Comparison of ENCODE assay signal across 8 cellular contexts in the genomic region with DNA sequence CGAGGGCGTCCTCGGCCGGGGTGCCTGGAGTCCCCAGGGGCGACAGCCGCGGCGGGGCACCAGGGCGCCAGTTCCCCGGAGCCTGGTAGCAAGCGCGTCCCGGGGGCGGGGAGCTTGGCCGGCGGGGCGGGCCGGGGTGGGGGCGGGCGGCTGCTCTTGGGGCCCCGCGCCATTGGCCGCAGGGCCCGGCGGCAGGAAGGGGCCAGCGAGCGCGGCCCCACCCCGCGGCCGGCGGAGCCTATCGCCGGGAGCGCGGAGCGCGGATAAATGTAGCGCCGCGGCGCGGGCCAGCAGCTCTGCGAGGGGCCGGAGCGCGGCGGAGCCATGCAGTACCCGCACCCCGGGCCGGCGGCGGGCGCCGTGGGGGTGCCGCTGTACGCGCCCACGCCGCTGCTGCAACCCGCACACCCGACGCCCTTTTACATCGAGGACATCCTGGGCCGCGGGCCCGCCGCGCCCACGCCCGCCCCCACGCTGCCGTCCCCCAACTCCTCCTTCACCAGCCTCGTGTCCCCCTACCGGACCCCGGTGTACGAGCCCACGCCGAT. TPM values are rescaled to one million over a fixed set of nuclear protein-coding genes. Genes with fewer than 3 reads are reported as not detected.
DNase-seq lines count a peak whose midpoint lies in the region; ATAC-seq, FAIRE-seq and TF ChIP-seq lines count a peak whose summit lies in the region.

A gene (plus strand): TSS at position 293 of the 548 bp plus-strand sequence. CDS start 32 bp downstream, at position 325.

- peaks cover 22 to 38% of the 10 kb centered on the region in 2 donors for H3K4me1 Mint-ChIP-seq in immature natural killer cell

- H3K4me1 ChIP-seq in small intestine (ENCODE audit: control insufficient read depth in 2 of 2, insufficient read depth in 1 of 2, low read depth in 1 of 2, low read length in 1 of 2): no peaks in the 10 kb centered on the region

- TF ChIP-seq CTCF in bronchial epithelial cell (IDR thresholded peaks at IDR 0.05; ENCODE audit: insufficient read depth, low read length, severe bottlenecking): no peak

- H3K9me3 Mint-ChIP-seq in immature natural killer cell: no peaks in the 10 kb centered on the region

- no peak for FAIRE-seq in bronchial epithelial cell (lab: Jason Lieb, UNC)
- no peak for FAIRE-seq in small intestine (lab: Jason Lieb, UNC)

- peak within 1 kb of the TSS; percentile 43 to 92 for H3K27ac ChIP-seq in small intestine (ENCODE audit: low read depth in 1 of 2, low read length in 1 of 2)

- H3K4me3 ChIP-seq in bronchial epithelial cell (ENCODE audit: low read depth, low read length): peak within 1 kb of the TSS; percentile 69
- H3K4me3 ChIP-seq in small intestine (ENCODE audit: low read depth in 1 of 2, low read length in 2 of 2): peak within 1 kb of the TSS; percentile 63 to 81

- 0 to 2% (median 1%) methylated on average over 23 to 79 of the region's 79 CpGs for WGBS in small intestine, 3 donors

- H3K27me3 Mint-ChIP-seq in immature natural killer cell (ENCODE audit: low read depth in 3 of 3): peaks cover 12 to 32% (median 20%) of the 10 kb centered on the region in 3 donors

- H3K27ac Mint-ChIP-seq in immature natural killer cell: peak within 1 kb of the TSS; percentile 72 to 93 (median 89)

- no peaks in the 10 kb centered on the region for H3K36me3 ChIP-seq in bronchial epithelial cell (ENCODE audit: control insufficient read depth, insufficient read depth, low read length)
- H3K36me3 ChIP-seq in small intestine (ENCODE audit: control insufficient read depth in 2 of 2, insufficient read depth in 2 of 2, low read length in 2 of 2): no peaks in the 10 kb centered on the region

- H3K4me3 Mint-ChIP-seq in immature natural killer cell: peak within 1 kb of the TSS; percentile 86 to 91 (median 89)

- DNase-seq in Ammon's horn (ENCODE audit: low spot score) (peak; percentile 27), bronchial epithelial cell (ENCODE audit: low read depth) (peak; percentile 31), immature natural killer cell (peak; percentile 70 to 75 (median 72)), small intestine (peak; percentile 42), kidney glomerular epithelial cell (lab: John Stamatoyannopoulos, UW) (no peak)

- peak; percentile 67 for ATAC-seq in GM18511 (IDR thresholded peaks at IDR 0.05; ENCODE audit: unreplicated experiment)
- ATAC-seq in HG03571 (IDR thresholded peaks at IDR 0.05; ENCODE audit: unreplicated experiment): peak; percentile 49
- ATAC-seq in SK-N-SH treated with all-trans-retinoic acid at 6 μM for 48 hours: peak; percentile 90

- peaks cover 0 to 13% (median 8%) of the 10 kb centered on the region in 3 donors for H3K36me3 Mint-ChIP-seq in immature natural killer cell

- H3K27me3 ChIP-seq in bronchial epithelial cell (ENCODE audit: control insufficient read depth, insufficient read depth, low read length): no peaks in the 10 kb centered on the region
- peaks cover 9 to 12% of the 10 kb centered on the region in 2 donors for H3K27me3 ChIP-seq in small intestine (ENCODE audit: control insufficient read depth in 2 of 2, insufficient read depth in 2 of 2, low read length in 2 of 2)

- H3K9me3 ChIP-seq in small intestine (ENCODE audit: control insufficient read depth, low read depth): no peaks in the 10 kb centered on the region

TF ChIP-seq in SK-N-SH treated with all-trans-retinoic acid at 6 μM for 48 hours, 23 proteins besides CTCF, POLR2A, EP300 and RAD21:
- TF ChIP-seq ZFP3 (CRISPR knock-in tag; IDR thresholded peaks at IDR 0.05): no peak
- TF ChIP-seq ZFP30 (CRISPR knock-in tag; IDR thresholded peaks at IDR 0.05): no peak
- no peak for TF ChIP-seq BACH2 (CRISPR knock-in tag; IDR thresholded peaks at IDR 0.05; ENCODE audit: borderline replicate concordance)
- TF ChIP-seq ZNF70 (CRISPR knock-in tag; IDR thresholded peaks at IDR 0.05): no peak
- TF ChIP-seq, protein P1, sequence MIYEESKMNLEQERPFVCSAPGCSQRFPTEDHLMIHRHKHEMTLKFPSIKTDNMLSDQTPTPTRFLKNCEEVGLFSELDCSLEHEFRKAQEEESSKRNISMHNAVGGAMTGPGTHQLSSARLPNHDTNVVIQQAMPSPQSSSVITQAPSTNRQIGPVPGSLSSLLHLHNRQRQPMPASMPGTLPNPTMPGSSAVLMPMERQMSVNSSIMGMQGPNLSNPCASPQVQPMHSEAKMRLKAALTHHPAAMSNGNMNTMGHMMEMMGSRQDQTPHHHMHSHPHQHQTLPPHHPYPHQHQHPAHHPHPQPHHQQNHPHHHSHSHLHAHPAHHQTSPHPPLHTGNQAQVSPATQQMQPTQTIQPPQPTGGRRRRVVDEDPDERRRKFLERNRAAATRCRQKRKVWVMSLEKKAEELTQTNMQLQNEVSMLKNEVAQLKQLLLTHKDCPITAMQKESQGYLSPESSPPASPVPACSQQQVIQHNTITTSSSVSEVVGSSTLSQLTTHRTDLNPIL (CRISPR knock-in tag; IDR thresholded peaks at IDR 0.05; ENCODE audit: low read depth): no peak
- TF ChIP-seq ZC3H10 (CRISPR knock-in tag; IDR thresholded peaks at IDR 0.05): no peak
- TF ChIP-seq CSDC2 (CRISPR knock-in tag; IDR thresholded peaks at IDR 0.05): no peak
- TF ChIP-seq SNAI2 (CRISPR knock-in tag; IDR thresholded peaks at IDR 0.05): no peak
- TF ChIP-seq, protein P2, sequence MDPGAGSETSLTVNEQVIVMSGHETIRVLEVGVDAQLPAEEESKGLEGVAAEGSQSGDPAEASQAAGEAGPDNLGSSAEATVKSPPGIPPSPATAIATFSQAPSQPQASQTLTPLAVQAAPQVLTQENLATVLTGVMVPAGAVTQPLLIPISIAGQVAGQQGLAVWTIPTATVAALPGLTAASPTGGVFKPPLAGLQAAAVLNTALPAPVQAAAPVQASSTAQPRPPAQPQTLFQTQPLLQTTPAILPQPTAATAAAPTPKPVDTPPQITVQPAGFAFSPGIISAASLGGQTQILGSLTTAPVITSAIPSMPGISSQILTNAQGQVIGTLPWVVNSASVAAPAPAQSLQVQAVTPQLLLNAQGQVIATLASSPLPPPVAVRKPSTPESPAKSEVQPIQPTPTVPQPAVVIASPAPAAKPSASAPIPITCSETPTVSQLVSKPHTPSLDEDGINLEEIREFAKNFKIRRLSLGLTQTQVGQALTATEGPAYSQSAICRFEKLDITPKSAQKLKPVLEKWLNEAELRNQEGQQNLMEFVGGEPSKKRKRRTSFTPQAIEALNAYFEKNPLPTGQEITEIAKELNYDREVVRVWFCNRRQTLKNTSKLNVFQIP (CRISPR knock-in tag; IDR thresholded peaks at IDR 0.05; ENCODE audit: borderline replicate concordance, low read depth): no peak
- no peak for TF ChIP-seq ISL1 (CRISPR knock-in tag; IDR thresholded peaks at IDR 0.05)
- TF ChIP-seq TCF4 (CRISPR knock-in tag; IDR thresholded peaks at IDR 0.05; ENCODE audit: borderline replicate concordance): no peak
- no peak for TF ChIP-seq TOX (CRISPR knock-in tag; IDR thresholded peaks at IDR 0.05; ENCODE audit: borderline replicate concordance)
- no peak for TF ChIP-seq PPARA (CRISPR knock-in tag; IDR thresholded peaks at IDR 0.05; ENCODE audit: borderline replicate concordance)
- no peak for TF ChIP-seq ZNF8 (CRISPR knock-in tag; IDR thresholded peaks at IDR 0.05)
- no peak for TF ChIP-seq ESRRG (CRISPR knock-in tag; IDR thresholded peaks at IDR 0.05)
- TF ChIP-seq, protein P3, sequence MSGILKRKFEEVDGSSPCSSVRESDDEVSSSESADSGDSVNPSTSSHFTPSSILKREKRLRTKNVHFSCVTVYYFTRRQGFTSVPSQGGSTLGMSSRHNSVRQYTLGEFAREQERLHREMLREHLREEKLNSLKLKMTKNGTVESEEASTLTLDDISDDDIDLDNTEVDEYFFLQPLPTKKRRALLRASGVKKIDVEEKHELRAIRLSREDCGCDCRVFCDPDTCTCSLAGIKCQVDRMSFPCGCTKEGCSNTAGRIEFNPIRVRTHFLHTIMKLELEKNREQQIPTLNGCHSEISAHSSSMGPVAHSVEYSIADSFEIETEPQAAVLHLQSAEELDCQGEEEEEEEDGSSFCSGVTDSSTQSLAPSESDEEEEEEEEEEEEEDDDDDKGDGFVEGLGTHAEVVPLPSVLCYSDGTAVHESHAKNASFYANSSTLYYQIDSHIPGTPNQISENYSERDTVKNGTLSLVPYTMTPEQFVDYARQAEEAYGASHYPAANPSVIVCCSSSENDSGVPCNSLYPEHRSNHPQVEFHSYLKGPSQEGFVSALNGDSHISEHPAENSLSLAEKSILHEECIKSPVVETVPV (CRISPR knock-in tag; IDR thresholded peaks at IDR 0.05): no peak
- TF ChIP-seq, protein P4, sequence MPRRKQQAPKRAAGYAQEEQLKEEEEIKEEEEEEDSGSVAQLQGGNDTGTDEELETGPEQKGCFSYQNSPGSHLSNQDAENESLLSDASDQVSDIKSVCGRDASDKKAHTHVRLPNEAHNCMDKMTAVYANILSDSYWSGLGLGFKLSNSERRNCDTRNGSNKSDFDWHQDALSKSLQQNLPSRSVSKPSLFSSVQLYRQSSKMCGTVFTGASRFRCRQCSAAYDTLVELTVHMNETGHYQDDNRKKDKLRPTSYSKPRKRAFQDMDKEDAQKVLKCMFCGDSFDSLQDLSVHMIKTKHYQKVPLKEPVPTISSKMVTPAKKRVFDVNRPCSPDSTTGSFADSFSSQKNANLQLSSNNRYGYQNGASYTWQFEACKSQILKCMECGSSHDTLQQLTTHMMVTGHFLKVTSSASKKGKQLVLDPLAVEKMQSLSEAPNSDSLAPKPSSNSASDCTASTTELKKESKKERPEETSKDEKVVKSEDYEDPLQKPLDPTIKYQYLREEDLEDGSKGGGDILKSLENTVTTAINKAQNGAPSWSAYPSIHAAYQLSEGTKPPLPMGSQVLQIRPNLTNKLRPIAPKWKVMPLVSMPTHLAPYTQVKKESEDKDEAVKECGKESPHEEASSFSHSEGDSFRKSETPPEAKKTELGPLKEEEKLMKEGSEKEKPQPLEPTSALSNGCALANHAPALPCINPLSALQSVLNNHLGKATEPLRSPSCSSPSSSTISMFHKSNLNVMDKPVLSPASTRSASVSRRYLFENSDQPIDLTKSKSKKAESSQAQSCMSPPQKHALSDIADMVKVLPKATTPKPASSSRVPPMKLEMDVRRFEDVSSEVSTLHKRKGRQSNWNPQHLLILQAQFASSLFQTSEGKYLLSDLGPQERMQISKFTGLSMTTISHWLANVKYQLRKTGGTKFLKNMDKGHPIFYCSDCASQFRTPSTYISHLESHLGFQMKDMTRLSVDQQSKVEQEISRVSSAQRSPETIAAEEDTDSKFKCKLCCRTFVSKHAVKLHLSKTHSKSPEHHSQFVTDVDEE (CRISPR knock-in tag; IDR thresholded peaks at IDR 0.05): no peak
- TF ChIP-seq RARB (CRISPR knock-in tag; IDR thresholded peaks at IDR 0.05): no peak

RNA-seq across cellular contexts. Expression of the gene that starts here (rescaled TPM):
- 0.26 and 0.38 TPM in 2 replicates for total RNA-seq in bronchial epithelial cell
- 1 to 10 TPM; 5.5 to 9.0 (median 7.3) TPM for polyA plus RNA-seq in immature natural killer cell
- polyA plus RNA-seq in small intestine: 1 to 10 TPM in 2 of 3 donors, under 1 TPM in 1; 0.67 to 8.4 (median 3.5) TPM

Comparison
In these comparisons a context has a peak if more than half of its experiments do, and no peak if none do; other contexts are left out.
1. Peak in DNase-seq and H3K4me3 ChIP-seq in bronchial epithelial cell; RNA of the gene not detected or under 1 TPM.